ENCODE assay signal across 12 cellular contexts in the genomic region with DNA sequence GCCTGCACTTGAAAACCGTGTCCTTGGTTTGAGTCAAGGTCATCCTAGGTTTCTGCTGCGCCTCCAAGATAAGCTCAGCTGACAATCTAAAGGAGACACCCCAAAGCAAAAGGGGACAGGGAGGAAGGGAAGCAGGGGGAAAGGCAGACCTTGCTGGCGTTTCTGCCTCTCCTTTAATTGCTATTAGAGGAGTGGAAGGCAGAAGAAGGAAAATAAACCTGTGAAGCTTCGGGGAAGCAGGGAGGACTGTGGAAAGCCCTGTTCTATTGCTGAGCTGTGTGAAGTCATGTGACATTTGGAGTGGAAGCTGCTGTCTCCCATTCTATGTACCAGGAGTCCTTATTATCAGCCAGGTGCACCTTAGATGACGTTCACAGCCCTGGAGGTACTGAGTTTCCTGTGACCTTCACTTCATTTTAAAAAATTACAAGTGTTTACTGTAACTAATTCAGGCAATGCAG. TPM values are rescaled to one million over a fixed set of nuclear protein-coding genes. Genes with fewer than 3 reads are reported as not detected.
A peak's percentile ranks its signal among the peaks of the same experiment; 100 is the strongest.
DNase-seq lines count a peak whose midpoint lies in the region; ATAC-seq and TF ChIP-seq lines count a peak whose summit lies in the region.
"Had no signal": no experiment of that assay in that cellular context is flagged by ENCODE, and none has a peak within 500 bp of the region (broad histone marks: within the 10 kb centered on the region; RNA-seq: fewer than 3 reads in every experiment).

No MANE protein-coding gene starts in this region.

- H4K20me1 ChIP-seq in hepatocyte (ENCODE audit: insufficient read depth, poor library complexity, severe bottlenecking): no peaks in the 10 kb centered on the region

- WGBS in hepatocyte (ENCODE audit: low lambda C conversion rate, missing lambda C conversion rate): 54% methylated on average over 5 of the region's 5 CpGs
- WGBS in thyroid gland, 2 donors: 47 to 59% methylated on average over 5 of the region's 5 CpGs

- peaks cover 10% of the 10 kb centered on the region for H3K79me2 ChIP-seq in hepatocyte

- H3K36me3 Mint-ChIP-seq in activated naive CD8-positive, alpha-beta T cell: no peaks in the 10 kb centered on the region
- peaks cover 6% of the 10 kb centered on the region for H3K36me3 Mint-ChIP-seq in activated naive CD8-positive, alpha-beta T cell treated with anti-CD3 and anti-CD28 coated beads, Interleukin-2, amount 50 U/mL, for 24 hours (ENCODE audit: low read depth)
- H3K36me3 Mint-ChIP-seq in natural killer cell treated with Interleukin-12 subunit alpha and Interleukin-12 subunit beta and Interleukin-15 and Interleukin-18, amount 100 ng/mL, for 72 hours: peaks cover 4% of the 10 kb centered on the region

- H3K27ac ChIP-seq in hepatocyte (peak overlapping the region; percentile 81), thyroid gland (peak overlapping the region; percentile 92 to 100 (median 99))
- H3K27ac ChIP-seq: HL-60, thoracic aorta had no signal

- peaks cover 50% of the 10 kb centered on the region for H3K4me1 Mint-ChIP-seq in activated naive CD8-positive, alpha-beta T cell (ENCODE audit: low read depth)
- H3K4me1 Mint-ChIP-seq in activated naive CD8-positive, alpha-beta T cell treated with anti-CD3 and anti-CD28 coated beads, Interleukin-2, amount 50 U/mL, for 24 hours: peaks cover 40% of the 10 kb centered on the region
- peaks cover 23 to 33% of the 10 kb centered on the region in 2 donors for H3K4me1 Mint-ChIP-seq in natural killer cell treated with Interleukin-12 subunit alpha and Interleukin-12 subunit beta and Interleukin-15 and Interleukin-18, amount 100 ng/mL, for 72 hours (ENCODE audit: low read depth in 2 of 2)

- DNase-seq in activated naive CD8-positive, alpha-beta T cell treated with anti-CD3 and anti-CD28 coated beads, Interleukin-2, amount 50 U/mL, for 24 hours: no peak
- DNase-seq in NCI-H69 (lab: John Stamatoyannopoulos, UW): peak; percentile 7
- peak; percentile 39 for DNase-seq in hepatocyte (ENCODE audit: low spot score)
- DNase-seq in thyroid gland: peak in 1 of 2 donors; percentile 24
- DNase-seq in NCI-H2171 treated with DMSO at 0.1 percent for 48 hours (lab: John Stamatoyannopoulos, UW): no peak
- no peak for DNase-seq in natural killer cell treated with Interleukin-12 subunit alpha and Interleukin-12 subunit beta and Interleukin-15 and Interleukin-18, amount 100 ng/mL, for 72 hours (ENCODE audit: low spot score)
- DNase-seq: activated CD8-positive, alpha-beta memory T cell treated with anti-CD3 and anti-CD28 coated beads, Interleukin-2, amount 50 U/mL, for 4 hours; mammary epithelial cell had no signal

- H3K4me3 ChIP-seq in hepatocyte (no peak overlapping the region), thyroid gland (replicated peaks in 1 of 3) (no peak overlapping the region)
- H3K4me3 ChIP-seq: thoracic aorta had no signal

- intact Hi-C loops in thyroid gland (cut with DNase I): no loop called here

- no peaks in the 10 kb centered on the region for H3K9me2 ChIP-seq in hepatocyte (replicated peaks; ENCODE audit: insufficient read depth)

- peaks cover 21% of the 10 kb centered on the region for H3K4me1 ChIP-seq in hepatocyte (ENCODE audit: insufficient read depth)
- H3K4me1 ChIP-seq in thyroid gland: peaks cover 35 to 47% of the 10 kb centered on the region in 2 donors

- H3K9me3 ChIP-seq in hepatocyte (ENCODE audit: low read depth) (no peaks in the 10 kb centered on the region), thyroid gland (no peaks in the 10 kb centered on the region)
- H3K9me3 ChIP-seq: thoracic aorta had no signal

- no peaks in the 10 kb centered on the region for H3K9me3 Mint-ChIP-seq in activated naive CD8-positive, alpha-beta T cell (ENCODE audit: low read depth)
- H3K9me3 Mint-ChIP-seq in activated naive CD8-positive, alpha-beta T cell treated with anti-CD3 and anti-CD28 coated beads, Interleukin-2, amount 50 U/mL, for 24 hours: no peaks in the 10 kb centered on the region
- H3K9me3 Mint-ChIP-seq in natural killer cell treated with Interleukin-12 subunit alpha and Interleukin-12 subunit beta and Interleukin-15 and Interleukin-18, amount 100 ng/mL, for 72 hours: no peaks in the 10 kb centered on the region

- peak overlapping the region; percentile 59 for H2AFZ ChIP-seq in hepatocyte

- no peaks in the 10 kb centered on the region for H3K27me3 Mint-ChIP-seq in activated naive CD8-positive, alpha-beta T cell
- peaks cover 2% of the 10 kb centered on the region for H3K27me3 Mint-ChIP-seq in activated naive CD8-positive, alpha-beta T cell treated with anti-CD3 and anti-CD28 coated beads, Interleukin-2, amount 50 U/mL, for 24 hours
- peaks cover 0 to 11% of the 10 kb centered on the region in 2 donors for H3K27me3 Mint-ChIP-seq in natural killer cell treated with Interleukin-12 subunit alpha and Interleukin-12 subunit beta and Interleukin-15 and Interleukin-18, amount 100 ng/mL, for 72 hours

- peak in 1 of 2 donors; percentile 62 for TF ChIP-seq POLR2A in thyroid gland (IDR thresholded peaks at IDR 0.05)

- no peak for TF ChIP-seq CTCF in hepatocyte (IDR thresholded peaks at IDR 0.05; ENCODE audit: poor library complexity)
- no peak for TF ChIP-seq CTCF in thyroid gland (IDR thresholded peaks at IDR 0.05)

- H3K36me3 ChIP-seq in hepatocyte (replicated peaks; ENCODE audit: insufficient read depth, low read depth): no peaks in the 10 kb centered on the region
- H3K36me3 ChIP-seq in thyroid gland: peaks cover 0 to 5% of the 10 kb centered on the region in 2 donors
- H3K36me3 ChIP-seq: thoracic aorta had no signal

- H3K4me2 ChIP-seq in hepatocyte: peak overlapping the region; percentile 53

- no peak overlapping the region for H3K4me3 Mint-ChIP-seq in activated naive CD8-positive, alpha-beta T cell
- no peak overlapping the region for H3K4me3 Mint-ChIP-seq in activated naive CD8-positive, alpha-beta T cell treated with anti-CD3 and anti-CD28 coated beads, Interleukin-2, amount 50 U/mL, for 24 hours
- no peak overlapping the region for H3K4me3 Mint-ChIP-seq in natural killer cell treated with Interleukin-12 subunit alpha and Interleukin-12 subunit beta and Interleukin-15 and Interleukin-18, amount 100 ng/mL, for 72 hours

- H3K27ac Mint-ChIP-seq in activated naive CD8-positive, alpha-beta T cell: peak overlapping the region; percentile 73
- no peak overlapping the region for H3K27ac Mint-ChIP-seq in activated naive CD8-positive, alpha-beta T cell treated with anti-CD3 and anti-CD28 coated beads, Interleukin-2, amount 50 U/mL, for 24 hours
- peak overlapping the region in 1 of 2 donors; percentile 53 for H3K27ac Mint-ChIP-seq in natural killer cell treated with Interleukin-12 subunit alpha and Interleukin-12 subunit beta and Interleukin-15 and Interleukin-18, amount 100 ng/mL, for 72 hours

- no peaks in the 10 kb centered on the region for H3K27me3 ChIP-seq in hepatocyte
- H3K27me3 ChIP-seq in thyroid gland: no peaks in the 10 kb centered on the region

- no peak for ATAC-seq in activated naive CD8-positive, alpha-beta T cell treated with anti-CD3 and anti-CD28 coated beads, Interleukin-2, amount 50 U/mL, for 24 hours
- no peak for ATAC-seq in HG02759 (IDR thresholded peaks at IDR 0.05; ENCODE audit: unreplicated experiment)
- ATAC-seq in natural killer cell treated with Interleukin-12 subunit alpha and Interleukin-12 subunit beta and Interleukin-15 and Interleukin-18, amount 100 ng/mL, for 72 hours: no peak

RNA-seq across cellular contexts. Expression of gene CHD2, which starts 21.5 kb away (rescaled TPM):
- total RNA-seq in hepatocyte (101 and 133 TPM in 2 replicates), thyroid gland (100 to 1,000 TPM; 149 to 299 (median 213) TPM)
- polyA plus RNA-seq in hepatocyte: 49.3 and 68.3 TPM in 2 replicates
- total RNA-seq in natural killer cell treated with Interleukin-12 subunit alpha and Interleukin-12 subunit beta and Interleukin-15 and Interleukin-18, amount 100 ng/mL, for 72 hours: 100 to 1,000 TPM; 177 to 180 TPM

Comparison
In these comparisons a context has a peak if more than half of its experiments do, and no peak if none do; other contexts are left out.
1. DNase-seq: peak in NCI-H69 (single experiment) and hepatocyte (single experiment); none in activated naive CD8-positive, alpha-beta T cell treated with anti-CD3 and anti-CD28 coated beads, Interleukin-2, amount 50 U/mL, for 24 hours (single experiment), NCI-H2171 treated with DMSO at 0.1 percent for 48 hours (single experiment) and natural killer cell treated with Interleukin-12 subunit alpha and Interleukin-12 subunit beta and Interleukin-15 and Interleukin-18, amount 100 ng/mL, for 72 hours (single experiment).